Comparison of ENCODE assay signal across 15 cellular contexts in the genomic region with DNA sequence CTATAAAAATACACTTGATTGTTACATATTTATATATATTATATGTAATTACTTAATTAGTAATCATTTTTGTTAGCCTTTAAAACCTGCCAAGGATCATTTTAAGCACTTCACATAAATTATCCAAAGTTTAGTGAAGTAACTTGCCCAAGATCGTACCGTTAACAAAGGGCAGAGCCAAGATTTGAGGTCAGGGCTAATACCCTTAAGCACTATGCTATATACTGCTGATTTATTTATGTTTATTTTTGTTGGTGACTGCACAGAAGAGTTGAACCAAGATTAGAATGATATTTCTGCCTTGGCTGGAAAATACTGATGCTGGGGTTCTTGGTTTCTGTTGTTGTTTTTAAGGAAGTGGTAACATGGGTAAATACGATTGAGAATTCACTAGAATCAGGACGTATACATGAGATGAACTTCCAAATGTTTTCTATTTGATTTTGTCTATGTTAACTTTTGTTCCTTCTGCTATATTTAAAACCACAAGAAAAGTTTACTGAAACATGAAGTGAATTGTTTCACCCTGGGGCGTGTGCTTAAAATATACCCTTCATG. TPM values are rescaled to one million over a fixed set of nuclear protein-coding genes. Genes with fewer than 3 reads are reported as not detected.
DNase-seq lines count a peak whose midpoint lies in the region; ATAC-seq and TF ChIP-seq lines count a peak whose summit lies in the region.
"Had no signal": no experiment of that assay in that cellular context is flagged by ENCODE, and none has a peak within 500 bp of the region (broad histone marks: within the 10 kb centered on the region; RNA-seq: fewer than 3 reads in every experiment).

No MANE protein-coding gene starts in this region.

- H3K9me3 Mint-ChIP-seq in T-helper 1 cell treated with Interleukin-12 subunit alpha and Interleukin-12 subunit beta and Interleukin-4 antibody, amounts not matched to agents 30 μg/mL and 1 μg/mL, for 36 hours: no peaks in the 10 kb centered on the region
- H3K9me3 Mint-ChIP-seq in CD4-positive, alpha-beta T cell: no peaks in the 10 kb centered on the region
- no peaks in the 10 kb centered on the region for H3K9me3 Mint-ChIP-seq in activated T-helper 17 cell treated with anti-CD3 and anti-CD28 coated beads, Interleukin-2, amount 50 U/mL, for 72 hours
- no peaks in the 10 kb centered on the region for H3K9me3 Mint-ChIP-seq in mesothelial cell of epicardium

- H3K27me3 ChIP-seq in CD4-positive, alpha-beta T cell (ENCODE audit: control insufficient read depth, insufficient read depth, low read length): no peaks in the 10 kb centered on the region

- no peaks in the 10 kb centered on the region for H3K9me3 ChIP-seq in CD4-positive, alpha-beta T cell (ENCODE audit: control insufficient read depth, low read length)

- H3K36me3 Mint-ChIP-seq in T-helper 1 cell treated with Interleukin-12 subunit alpha and Interleukin-12 subunit beta and Interleukin-4 antibody, amounts not matched to agents 30 μg/mL and 1 μg/mL, for 36 hours (ENCODE audit: low read depth): peaks cover 18% of the 10 kb centered on the region
- H3K36me3 Mint-ChIP-seq in CD4-positive, alpha-beta T cell (ENCODE audit: low read depth): peaks cover 51% of the 10 kb centered on the region
- no peaks in the 10 kb centered on the region for H3K36me3 Mint-ChIP-seq in activated T-helper 17 cell treated with anti-CD3 and anti-CD28 coated beads, Interleukin-2, amount 50 U/mL, for 72 hours (ENCODE audit: low read depth)
- H3K36me3 Mint-ChIP-seq in mesothelial cell of epicardium: no peaks in the 10 kb centered on the region

- DNase-seq in T-helper 1 cell (no peak), mesothelial cell of epicardium (ENCODE audit: low spot score in 2 of 2, unreplicated experiment in 2 of 2) (no peak), OCI-M1 (lab: John Stamatoyannopoulos, UW) (no peak), NCI-H2196 (lab: John Stamatoyannopoulos, UW; ENCODE audit: unreplicated experiment) (no peak)
- DNase-seq in CD4-positive, alpha-beta T cell: no peak
- DNase-seq in effector CD4-positive, alpha-beta T cell: no peak
- DNase-seq: Calu3, dermis blood vessel endothelial cell, GF-D8, KBM-7, NCI-H524 treated with DMSO at 0.1 percent for 48 hours, occipital lobe, T1000 had no signal

- no peak for ATAC-seq in CD4-positive, alpha-beta T cell (ENCODE audit: poor library complexity)
- ATAC-seq in activated T-helper 17 cell treated with anti-CD3 and anti-CD28 coated beads, Interleukin-2, amount 50 U/mL, for 72 hours (replicated peaks): no peak

- intact Hi-C loops in CD4-positive, alpha-beta T cell (cut with DNase I, micrococcal nuclease): loop anchor here in 1 of 2 experiments (5.0 kb wide), 1 partner anchor 40 kb away; no protein-coding TSS in a partner anchor

- H3K27me3 Mint-ChIP-seq in T-helper 1 cell treated with Interleukin-12 subunit alpha and Interleukin-12 subunit beta and Interleukin-4 antibody, amounts not matched to agents 30 μg/mL and 1 μg/mL, for 36 hours (ENCODE audit: low read depth): no peaks in the 10 kb centered on the region
- no peaks in the 10 kb centered on the region for H3K27me3 Mint-ChIP-seq in CD4-positive, alpha-beta T cell
- H3K27me3 Mint-ChIP-seq in activated T-helper 17 cell treated with anti-CD3 and anti-CD28 coated beads, Interleukin-2, amount 50 U/mL, for 72 hours: no peaks in the 10 kb centered on the region
- no peaks in the 10 kb centered on the region for H3K27me3 Mint-ChIP-seq in mesothelial cell of epicardium (ENCODE audit: low read depth)

- H3K27ac ChIP-seq in CD4-positive, alpha-beta T cell (ENCODE audit: low read depth, low read length): no peak overlapping the region

- no peak for TF ChIP-seq CTCF in CD4-positive, alpha-beta T cell (IDR thresholded peaks at IDR 0.05)
- TF ChIP-seq CTCF in mesothelial cell of epicardium (IDR thresholded peaks at IDR 0.05; ENCODE audit: unreplicated experiment): no peak

- POLR2A ChIA-PET in CD4-positive, alpha-beta T cell (lab: Charles Lee): interaction anchor here (1.6 kb wide), 1 partner anchor 8 kb away, joined by 3 read pairs; no protein-coding TSS in a partner anchor

- H3K4me1 Mint-ChIP-seq in T-helper 1 cell treated with Interleukin-12 subunit alpha and Interleukin-12 subunit beta and Interleukin-4 antibody, amounts not matched to agents 30 μg/mL and 1 μg/mL, for 36 hours (ENCODE audit: low read depth): peaks cover 62% of the 10 kb centered on the region
- H3K4me1 Mint-ChIP-seq in CD4-positive, alpha-beta T cell (ENCODE audit: low read depth): peaks cover 87% of the 10 kb centered on the region
- H3K4me1 Mint-ChIP-seq in activated T-helper 17 cell treated with anti-CD3 and anti-CD28 coated beads, Interleukin-2, amount 50 U/mL, for 72 hours: peaks cover 42% of the 10 kb centered on the region
- peaks cover 42% of the 10 kb centered on the region for H3K4me1 Mint-ChIP-seq in mesothelial cell of epicardium

- CTCF ChIA-PET in CD4-positive, alpha-beta T cell (lab: Charles Lee): interaction anchor here (0.6 to 1.8 kb wide), 2 partner anchors 10 to 83 kb away, joined by 3 to 4 read pairs; a partner anchor contains a TSS

- H3K27ac Mint-ChIP-seq in T-helper 1 cell treated with Interleukin-12 subunit alpha and Interleukin-12 subunit beta and Interleukin-4 antibody, amounts not matched to agents 30 μg/mL and 1 μg/mL, for 36 hours: peak overlapping the region; percentile 17
- H3K27ac Mint-ChIP-seq in CD4-positive, alpha-beta T cell: peak overlapping the region; percentile 73
- peak overlapping the region; percentile 86 for H3K27ac Mint-ChIP-seq in activated T-helper 17 cell treated with anti-CD3 and anti-CD28 coated beads, Interleukin-2, amount 50 U/mL, for 72 hours
- peak overlapping the region; percentile 62 for H3K27ac Mint-ChIP-seq in mesothelial cell of epicardium

- H3K4me3 Mint-ChIP-seq in T-helper 1 cell treated with Interleukin-12 subunit alpha and Interleukin-12 subunit beta and Interleukin-4 antibody, amounts not matched to agents 30 μg/mL and 1 μg/mL, for 36 hours: peak overlapping the region; percentile 35
- peak overlapping the region; percentile 68 for H3K4me3 Mint-ChIP-seq in CD4-positive, alpha-beta T cell
- peak overlapping the region; percentile 72 for H3K4me3 Mint-ChIP-seq in activated T-helper 17 cell treated with anti-CD3 and anti-CD28 coated beads, Interleukin-2, amount 50 U/mL, for 72 hours
- no peak overlapping the region for H3K4me3 Mint-ChIP-seq in mesothelial cell of epicardium

RNA-seq across cellular contexts. Expression of a gene that starts 9.3 kb away (rescaled TPM):
- total RNA-seq in CD4-positive, alpha-beta T cell: 100 to 1,000 TPM; 273 to 302 TPM
- total RNA-seq in activated T-helper 17 cell treated with anti-CD3 and anti-CD28 coated beads, Interleukin-2, amount 50 U/mL, for 72 hours: 100 to 1,000 TPM; 115 to 119 TPM
- total RNA-seq in mesothelial cell of epicardium: 98.7 to 104 TPM (median 101 TPM) in 3 replicates

Comparison
In these comparisons a context has a peak if more than half of its experiments do, and no peak if none do; other contexts are left out.
1. H3K27ac Mint-ChIP-seq: peak in every context shown above with its lines; median percentile 86 in activated T-helper 17 cell treated with anti-CD3 and anti-CD28 coated beads, Interleukin-2, amount 50 U/mL, for 72 hours; 73 in CD4-positive, alpha-beta T cell; 62 in mesothelial cell of epicardium; 17 in T-helper 1 cell treated with Interleukin-12 subunit alpha and Interleukin-12 subunit beta and Interleukin-4 antibody, amounts not matched to agents 30 μg/mL and 1 μg/mL, for 36 hours.